ENCODE assay signal across 9 cellular contexts in the genomic region with DNA sequence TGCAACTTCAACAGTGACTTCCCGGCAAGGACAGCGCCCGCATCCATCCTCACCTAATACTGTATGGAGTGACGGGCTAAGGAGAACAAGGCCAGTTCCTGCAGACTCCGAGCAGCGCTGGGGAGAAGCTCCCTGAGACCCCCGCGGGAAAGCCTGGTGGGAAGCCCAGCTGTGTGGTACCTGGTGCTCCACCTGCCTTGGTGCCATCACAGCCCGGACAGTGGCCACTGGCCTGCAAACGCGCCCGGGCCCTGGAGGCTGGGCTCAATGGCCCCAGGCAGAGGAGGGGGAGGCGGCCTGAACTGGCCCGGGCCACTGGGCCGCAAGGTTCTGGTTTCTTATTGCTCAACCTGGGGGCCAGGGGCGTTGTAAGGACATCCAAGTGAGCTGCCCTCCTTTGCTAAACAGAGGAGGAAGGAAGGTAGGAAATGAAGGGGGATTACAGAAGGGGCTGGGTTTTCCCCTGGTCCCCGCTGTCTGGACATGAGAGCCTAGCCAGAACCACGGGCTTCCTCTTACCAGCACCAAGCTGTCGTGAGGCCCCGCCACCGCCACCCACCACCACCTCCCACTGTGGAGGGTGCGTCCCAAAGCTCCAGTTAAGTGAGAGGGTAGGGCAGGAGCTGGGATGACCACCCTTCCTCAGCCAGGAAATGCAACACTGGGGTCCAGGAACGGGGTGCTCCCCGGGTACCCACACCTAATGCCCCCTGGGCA. TPM values are rescaled to one million over a fixed set of nuclear protein-coding genes. Genes with fewer than 3 reads are reported as not detected.
DNase-seq lines count a peak whose midpoint lies in the region; ATAC-seq and TF ChIP-seq lines count a peak whose summit lies in the region.
"Had no signal": no experiment of that assay in that cellular context is flagged by ENCODE, and none has a peak within 500 bp of the region (broad histone marks: within the 10 kb centered on the region; RNA-seq: fewer than 3 reads in every experiment).

No MANE protein-coding gene starts in this region.

- peak overlapping the region; percentile 67 to 91 for H3K4me3 Mint-ChIP-seq in activated T-cell treated with anti-CD3 and anti-CD28 coated beads, Interleukin-2, amount 50 U/mL, for 72 hours
- H3K4me3 Mint-ChIP-seq in T-helper 17 cell (peak overlapping the region; percentile 83), immature natural killer cell (peak overlapping the region; percentile 35 to 80 (median 69))

- peaks cover 15% of the 10 kb centered on the region for H3K36me3 ChIP-seq in suprapubic skin

- peaks cover 90% of the 10 kb centered on the region for H3K4me1 ChIP-seq in suprapubic skin

- H3K4me1 Mint-ChIP-seq in activated T-cell treated with anti-CD3 and anti-CD28 coated beads, Interleukin-2, amount 50 U/mL, for 72 hours (ENCODE audit: low read depth), result peaks cover 96% of the 10 kb centered on the region
- H3K4me1 Mint-ChIP-seq in T-helper 17 cell, result peaks cover 70% of the 10 kb centered on the region
- H3K4me1 Mint-ChIP-seq in immature natural killer cell, result peaks cover 89 to 90% of the 10 kb centered on the region in 2 donors

- no peaks in the 10 kb centered on the region for H3K27me3 Mint-ChIP-seq in activated T-cell treated with anti-CD3 and anti-CD28 coated beads, Interleukin-2, amount 50 U/mL, for 72 hours (ENCODE audit: low read depth)
- H3K27me3 Mint-ChIP-seq in T-helper 17 cell, result no peaks in the 10 kb centered on the region
- peaks cover 5 to 17% (median 15%) of the 10 kb centered on the region in 3 donors for H3K27me3 Mint-ChIP-seq in immature natural killer cell (ENCODE audit: low read depth in 3 of 3)

- no peak for TF ChIP-seq EP300 in suprapubic skin (IDR thresholded peaks at IDR 0.05)

- no peaks in the 10 kb centered on the region for H3K27me3 ChIP-seq in suprapubic skin

- WGBS in suprapubic skin, result 76% methylated on average over 12 of the region's 24 CpGs

- H3K9me3 ChIP-seq in T-helper 17 cell (ENCODE audit: control insufficient read depth, low read length, poor library complexity, severe bottlenecking) (no peaks in the 10 kb centered on the region), suprapubic skin (no peaks in the 10 kb centered on the region)

- peak overlapping the region; percentile 85 for H3K27ac Mint-ChIP-seq in activated T-cell treated with anti-CD3 and anti-CD28 coated beads, Interleukin-2, amount 50 U/mL, for 72 hours
- H3K27ac Mint-ChIP-seq in T-helper 17 cell (peak overlapping the region; percentile 98), immature natural killer cell (peak overlapping the region; percentile 89 to 98 (median 94))

- no peak for ATAC-seq in activated T-cell treated with anti-CD3 and anti-CD28 coated beads, Interleukin-2, amount 50 U/mL, for 72 hours (replicated peaks in 1 of 2)
- peak; percentile 6 for ATAC-seq in T-helper 17 cell

- no peak for TF ChIP-seq CTCF in suprapubic skin (IDR thresholded peaks at IDR 0.05)
- TF ChIP-seq CTCF in foreskin fibroblast (IDR thresholded peaks at IDR 0.05; ENCODE audit: low read depth, low read length), result no peak

- TF ChIP-seq POLR2A in suprapubic skin (IDR thresholded peaks at IDR 0.05), result no peak

- H3K9me3 Mint-ChIP-seq in activated T-cell treated with anti-CD3 and anti-CD28 coated beads, Interleukin-2, amount 50 U/mL, for 72 hours, result no peaks in the 10 kb centered on the region
- H3K9me3 Mint-ChIP-seq in immature natural killer cell, result no peaks in the 10 kb centered on the region

- no peak for DNase-seq in activated T-cell treated with anti-CD3 and anti-CD28 coated beads, Interleukin-2, amount 50 U/mL, for 72 hours
- no peak for DNase-seq in activated T-cell treated with anti-CD3 and anti-CD28 coated beads, Interleukin-2, amount 50 U/mL, for 48 hours
- DNase-seq in T-helper 17 cell (no peak), immature natural killer cell (peak in 1 of 3 donors; percentile 42), suprapubic skin (ENCODE audit: low spot score in 2 of 2) (no peak), foreskin fibroblast (no peak), NCI-H1694 treated with DMSO at 0.1 percent for 48 hours (lab: John Stamatoyannopoulos, UW) (no peak), germinal center (ENCODE audit: low spot score) (no peak)
- DNase-seq: NCI-H526 had no signal

- H3K27ac ChIP-seq in suprapubic skin, result peak overlapping the region; percentile 5

- H3K36me3 Mint-ChIP-seq in activated T-cell treated with anti-CD3 and anti-CD28 coated beads, Interleukin-2, amount 50 U/mL, for 72 hours (ENCODE audit: insufficient read depth in 2 of 2), result peaks cover 14 to 19% of the 10 kb centered on the region in 2 donors
- H3K36me3 Mint-ChIP-seq in T-helper 17 cell (ENCODE audit: low read depth) (peaks cover 2% of the 10 kb centered on the region), immature natural killer cell (peaks cover 8 to 10% (median 9%) of the 10 kb centered on the region in 3 donors)

- H3K4me3 ChIP-seq in suprapubic skin, result no peak overlapping the region
- H3K4me3 ChIP-seq in foreskin fibroblast (ENCODE audit: low read depth in 1 of 2, low read length in 2 of 2), result no peak overlapping the region

RNA-seq across cellular contexts. Expression of a gene that starts 8.5 kb away (rescaled TPM):
- total RNA-seq in activated T-cell treated with anti-CD3 and anti-CD28 coated beads, Interleukin-2, amount 50 U/mL, for 72 hours, result 1 to 10 TPM; 1.1 to 1.5 TPM
- total RNA-seq in T-helper 17 cell (1 to 10 TPM; 4.0 to 7.7 TPM), suprapubic skin (10 to 100 TPM; 42.2 to 64.9 (median 61.1) TPM)
- polyA plus RNA-seq in immature natural killer cell, result under 1 TPM in 2 of 3 donors, not detected in 1; 0.13 to 0.22 TPM

RNA-seq across cellular contexts. Expression of a gene that starts 25.5 kb away (rescaled TPM):
- total RNA-seq in activated T-cell treated with anti-CD3 and anti-CD28 coated beads, Interleukin-2, amount 50 U/mL, for 72 hours, result 100 to 1,000 TPM; 136 to 159 TPM
- total RNA-seq in T-helper 17 cell (100 to 1,000 TPM; 184 to 212 TPM), suprapubic skin (10 to 100 TPM; 47.8 to 85.4 (median 76.8) TPM)
- polyA plus RNA-seq in immature natural killer cell, result 100 to 1,000 TPM; 136 to 247 (median 160) TPM

RNA-seq across cellular contexts. Expression of a gene that starts 42.6 kb away (rescaled TPM):
- 10 to 100 TPM; 33.8 to 36.3 TPM for total RNA-seq in activated T-cell treated with anti-CD3 and anti-CD28 coated beads, Interleukin-2, amount 50 U/mL, for 72 hours
- 10 to 100 TPM; 25.8 to 27.0 TPM for total RNA-seq in T-helper 17 cell
- polyA plus RNA-seq in immature natural killer cell, result 10 to 100 TPM; 15.3 to 36.1 (median 27.1) TPM
- total RNA-seq in suprapubic skin, result 10 to 100 TPM; 26.9 to 46.6 (median 36.1) TPM

RNA-seq across cellular contexts. Expression of a gene that starts 49.9 kb away (rescaled TPM):
- total RNA-seq in activated T-cell treated with anti-CD3 and anti-CD28 coated beads, Interleukin-2, amount 50 U/mL, for 72 hours, result 10 to 100 TPM; 74.7 to 84.5 TPM
- total RNA-seq in T-helper 17 cell (10 to 100 TPM; 97.8 to 99.2 TPM), suprapubic skin (10 to 100 TPM; 13.6 to 20.4 (median 15.3) TPM)
- polyA plus RNA-seq in immature natural killer cell, result 10 to 100 TPM in 2 of 3 donors, 1 to 10 TPM in 1; 9.2 to 16.4 (median 15.9) TPM

Comparison
In these comparisons a context has a peak if more than half of its experiments do, and no peak if none do; other contexts are left out.
1. RNA of a gene that starts 8.5 kb away (total RNA-seq): 42.2 to 64.9 TPM in suprapubic skin; 4.0 to 7.7 TPM in T-helper 17 cell and 1.1 to 1.5 TPM in activated T-cell treated with anti-CD3 and anti-CD28 coated beads, Interleukin-2, amount 50 U/mL, for 72 hours; every median in the first group is over 4 times any median in the second.
2. Peak in every context shown above with its lines, with median percentiles within 50 percentile points of each other: H3K27ac Mint-ChIP-seq and H3K4me3 Mint-ChIP-seq.